Comparison of ENCODE assay signal across 8 cellular contexts in genomic region chr19:47514151-47514868, GRCh38. TPM values are rescaled to one million over a fixed set of nuclear protein-coding genes. Genes with fewer than 3 reads are reported as not detected.
DNase-seq lines count a peak whose midpoint lies in the region; ATAC-seq and TF ChIP-seq lines count a peak whose summit lies in the region.

No MANE protein-coding gene starts in this region.

- ATAC-seq in activated T-helper 17 cell treated with anti-CD3 and anti-CD28 coated beads, Interleukin-2, amount 50 U/mL, for 72 hours (replicated peaks): no peak
- peak; percentile 3 for ATAC-seq in stimulated activated naive CD8-positive, alpha-beta T cell treated with anti-CD3 and anti-CD28 coated beads, Interleukin-15, amount 100 ng/mL, for 72 hours
- ATAC-seq in HG03139 (IDR thresholded peaks at IDR 0.05; ENCODE audit: unreplicated experiment): no peak
- no peak for ATAC-seq in HG02970 (IDR thresholded peaks at IDR 0.05; ENCODE audit: low FRiP score, unreplicated experiment)

- H3K4me3 ChIP-seq in BLaER1 (peak overlapping the region; percentile 98), iPS-15b (ENCODE audit: low read depth, low read length) (peak overlapping the region; percentile 97)

- H3K4me1 ChIP-seq in BLaER1 (peaks cover 71% of the 10 kb centered on the region), iPS-15b (ENCODE audit: control insufficient read depth, insufficient read depth, low read length) (no peaks in the 10 kb centered on the region)

- H3K9ac ChIP-seq in BLaER1: peak overlapping the region; percentile 98
- peak overlapping the region; percentile 97 for H3K9ac ChIP-seq in iPS-15b (ENCODE audit: low read depth, low read length)

- H3K4me2 ChIP-seq in BLaER1: peak overlapping the region; percentile 100

- peaks cover 9% of the 10 kb centered on the region for H3K36me3 Mint-ChIP-seq in HFFc6 (ENCODE audit: low read depth)
- H3K36me3 Mint-ChIP-seq in activated T-helper 17 cell treated with anti-CD3 and anti-CD28 coated beads, Interleukin-2, amount 50 U/mL, for 72 hours (ENCODE audit: low read depth): peaks cover 13% of the 10 kb centered on the region

- peak overlapping the region; percentile 99 for H3K4me3 Mint-ChIP-seq in HFFc6
- H3K4me3 Mint-ChIP-seq in activated T-helper 17 cell treated with anti-CD3 and anti-CD28 coated beads, Interleukin-2, amount 50 U/mL, for 72 hours: peak overlapping the region; percentile 96
- peak overlapping the region; percentile 97 to 98 for H3K4me3 Mint-ChIP-seq in stimulated activated naive CD8-positive, alpha-beta T cell treated with anti-CD3 and anti-CD28 coated beads, Interleukin-15, amount 100 ng/mL, for 72 hours

- H3K9me3 ChIP-seq in BLaER1 (no peaks in the 10 kb centered on the region), iPS-15b (ENCODE audit: control insufficient read depth, insufficient read depth, low read length) (no peaks in the 10 kb centered on the region)

- peak overlapping the region; percentile 99 for H3K27ac Mint-ChIP-seq in HFFc6
- H3K27ac Mint-ChIP-seq in activated T-helper 17 cell treated with anti-CD3 and anti-CD28 coated beads, Interleukin-2, amount 50 U/mL, for 72 hours: peak overlapping the region; percentile 98
- H3K27ac Mint-ChIP-seq in stimulated activated naive CD8-positive, alpha-beta T cell treated with anti-CD3 and anti-CD28 coated beads, Interleukin-15, amount 100 ng/mL, for 72 hours: peak overlapping the region; percentile 100

- H3K36me3 ChIP-seq in BLaER1: peaks cover 17% of the 10 kb centered on the region
- H3K36me3 ChIP-seq in iPS-15b (ENCODE audit: control insufficient read depth, insufficient read depth, low read length): no peaks in the 10 kb centered on the region

- H3K9me3 Mint-ChIP-seq in HFFc6: no peaks in the 10 kb centered on the region
- H3K9me3 Mint-ChIP-seq in activated T-helper 17 cell treated with anti-CD3 and anti-CD28 coated beads, Interleukin-2, amount 50 U/mL, for 72 hours: no peaks in the 10 kb centered on the region
- no peaks in the 10 kb centered on the region for H3K9me3 Mint-ChIP-seq in stimulated activated naive CD8-positive, alpha-beta T cell treated with anti-CD3 and anti-CD28 coated beads, Interleukin-15, amount 100 ng/mL, for 72 hours

- H3K27me3 ChIP-seq in BLaER1 (peaks cover 15% of the 10 kb centered on the region), iPS-15b (ENCODE audit: control insufficient read depth, insufficient read depth, low read length) (no peaks in the 10 kb centered on the region)

- no peak for TF ChIP-seq CTCF in HFFc6 (IDR thresholded peaks at IDR 0.05)

- H4K20me1 ChIP-seq in BLaER1: peaks cover 72% of the 10 kb centered on the region

- DNase-seq in HFFc6: no peak
- DNase-seq in stimulated activated naive CD8-positive, alpha-beta T cell treated with anti-CD3 and anti-CD28 coated beads, Interleukin-15, amount 100 ng/mL, for 72 hours: peak in 1 of 2 donors; percentile 26
- no peak for DNase-seq in iPS-NIHi11 (ENCODE audit: low spot score)

- H3K27ac ChIP-seq in BLaER1: peak overlapping the region; percentile 90

- H3K4me1 Mint-ChIP-seq in HFFc6 (ENCODE audit: low read depth): peaks cover 42% of the 10 kb centered on the region
- peaks cover 20% of the 10 kb centered on the region for H3K4me1 Mint-ChIP-seq in activated T-helper 17 cell treated with anti-CD3 and anti-CD28 coated beads, Interleukin-2, amount 50 U/mL, for 72 hours
- peaks cover 98% of the 10 kb centered on the region for H3K4me1 Mint-ChIP-seq in stimulated activated naive CD8-positive, alpha-beta T cell treated with anti-CD3 and anti-CD28 coated beads, Interleukin-15, amount 100 ng/mL, for 72 hours

- peaks cover 10% of the 10 kb centered on the region for H3K27me3 Mint-ChIP-seq in HFFc6 (ENCODE audit: insufficient read depth)
- H3K27me3 Mint-ChIP-seq in activated T-helper 17 cell treated with anti-CD3 and anti-CD28 coated beads, Interleukin-2, amount 50 U/mL, for 72 hours: no peaks in the 10 kb centered on the region
- H3K27me3 Mint-ChIP-seq in stimulated activated naive CD8-positive, alpha-beta T cell treated with anti-CD3 and anti-CD28 coated beads, Interleukin-15, amount 100 ng/mL, for 72 hours: peaks cover 1% of the 10 kb centered on the region

RNA-seq across cellular contexts. Expression of gene NAPA, which starts 0.6 kb away (rescaled TPM):
- total RNA-seq in HFFc6 (2021; fragmentation: NEBNext Ultra II Directional; extraction: Animal tissue kit (Norgen Biotek cat#: 25700)): 100 to 1,000 TPM in 5 of 6 experiments, 10 to 100 TPM in 1; 94.4 to 119 (median 109) TPM
- total RNA-seq in activated T-helper 17 cell treated with anti-CD3 and anti-CD28 coated beads, Interleukin-2, amount 50 U/mL, for 72 hours: 10 to 100 TPM; 33.7 to 72.4 TPM

RNA-seq across cellular contexts. Expression of gene KPTN, which starts 30.3 kb away (rescaled TPM):
- 10 to 100 TPM; 11.1 to 13.6 (median 12.4) TPM for total RNA-seq in HFFc6 (2021; fragmentation: NEBNext Ultra II Directional; extraction: Animal tissue kit (Norgen Biotek cat#: 25700))
- total RNA-seq in activated T-helper 17 cell treated with anti-CD3 and anti-CD28 coated beads, Interleukin-2, amount 50 U/mL, for 72 hours: 10 to 100 TPM; 12.9 to 17.7 TPM

RNA-seq across cellular contexts. Expression of gene SLC8A2, which starts 42.6 kb away (rescaled TPM):
- total RNA-seq in HFFc6 (2021; fragmentation: NEBNext Ultra II Directional; extraction: Animal tissue kit (Norgen Biotek cat#: 25700)): not detected
- under 1 TPM; 0.06 to 0.50 TPM for total RNA-seq in activated T-helper 17 cell treated with anti-CD3 and anti-CD28 coated beads, Interleukin-2, amount 50 U/mL, for 72 hours

RNA-seq across cellular contexts. Expression of gene ZNF541, which starts 58.6 kb away (rescaled TPM):
- total RNA-seq in HFFc6 (2021; fragmentation: NEBNext Ultra II Directional; extraction: Animal tissue kit (Norgen Biotek cat#: 25700)): under 1 TPM in 1 of 6 experiments, not detected in 5; 0.26 TPM
- total RNA-seq in activated T-helper 17 cell treated with anti-CD3 and anti-CD28 coated beads, Interleukin-2, amount 50 U/mL, for 72 hours: under 1 TPM; 0.04 to 0.98 TPM
